ENCODE assay signal across 25 cellular contexts in genomic region chr2:109089602-109090300, GRCh38. TPM values are rescaled to one million over a fixed set of nuclear protein-coding genes. Genes with fewer than 3 reads are reported as not detected.
DNase-seq lines count a peak whose midpoint lies in the region; ATAC-seq, FAIRE-seq and TF ChIP-seq lines count a peak whose summit lies in the region.
"Had no signal": no experiment of that assay in that cellular context is flagged by ENCODE, and none has a peak within 500 bp of the region (broad histone marks: within the 10 kb centered on the region; RNA-seq: fewer than 3 reads in every experiment).

No MANE protein-coding gene starts in this region.

- no peak overlapping the region for H4K91ac ChIP-seq in IMR-90 (ENCODE audit: insufficient read depth, low read depth, low read length)

- H3K4me1 ChIP-seq in IMR-90 (ENCODE audit: control insufficient read depth, insufficient read depth, low read length) (peaks cover 3% of the 10 kb centered on the region; the same call in 1 of the 2 replicates), astrocyte (ENCODE audit: insufficient read depth, low read length) (peaks cover 10% of the 10 kb centered on the region)
- H3K4me1 ChIP-seq: BE2C, transverse colon had no signal

- no peak overlapping the region; the same call in 1 of the 2 replicates for H2BK120ac ChIP-seq in IMR-90 (ENCODE audit: low read depth, low read length)

- no peak for TF ChIP-seq POLR2A in IMR-90 (IDR thresholded peaks at IDR 0.05; ENCODE audit: low read depth, low read length)

- H3K79me2 ChIP-seq in astrocyte (ENCODE audit: insufficient read depth, low read length) = no peaks in the 10 kb centered on the region

- H3K79me1 ChIP-seq in IMR-90 (ENCODE audit: low read depth in 1 of 2, low read length in 2 of 2) = no peaks in the 10 kb centered on the region

- no peak overlapping the region for H2BK5ac ChIP-seq in IMR-90 (ENCODE audit: low read depth, low read length, poor library complexity, severe bottlenecking)

- no peak overlapping the region for H2AFZ ChIP-seq in IMR-90 (replicated peaks; ENCODE audit: low read length, poor library complexity)
- H2AFZ ChIP-seq in astrocyte (ENCODE audit: low read depth, low read length) = no peak overlapping the region

- H3K27ac ChIP-seq in IMR-90 (ENCODE audit: insufficient read depth, low read length) (no peak overlapping the region), astrocyte (ENCODE audit: low read depth, low read length) (no peak overlapping the region)
- H3K27ac ChIP-seq: stomach, transverse colon had no signal

- H3K27me3 Mint-ChIP-seq in astrocyte (ENCODE audit: low read depth, unreplicated experiment) = peaks cover 2% of the 10 kb centered on the region
- no peaks in the 10 kb centered on the region for H3K27me3 Mint-ChIP-seq in activated naive CD4-positive, alpha-beta T cell treated with anti-CD3 and anti-CD28 coated beads for 36 hours (ENCODE audit: low read depth)

- FAIRE-seq in astrocyte (lab: Jason Lieb, UNC) (no peak), frontal cortex (lab: Jason Lieb, UNC) (no peak), HTR-8/SVneo (lab: Jason Lieb, UNC) (no peak)
- FAIRE-seq: endometrium, kidney had no signal

- DNase-seq in Daoy (ENCODE audit: low read depth) (peak; percentile 21), IMR-90 (peak; percentile 73), astrocyte (ENCODE audit: low read depth) (peak; percentile 3), lung microvascular endothelial cell (ENCODE audit: low read depth in 2 of 2) (peak; percentile 77 to 89), frontal cortex (ENCODE audit: low spot score in 2 of 2) (no peak), HTR-8/SVneo (ENCODE audit: insufficient read length, low spot score) (no peak)
- no peak for DNase-seq in activated naive CD4-positive, alpha-beta T cell treated with anti-CD3 and anti-CD28 coated beads for 36 hours
- DNase-seq: activated gamma-delta T cell; activated T-cell treated with anti-CD3 and anti-CD28 coated beads, Interleukin-2, amount 50 U/mL, for 1 hour; BE2C; central memory CD4-positive, alpha-beta T cell; kidney; midbrain; natural killer cell; NCI-H1436; NCI-H446 treated with DMSO at 0.1 percent for 48 hours; NCI-H82; stimulated activated CD4-positive, alpha-beta T cell treated with anti-CD3 and anti-CD28 coated beads, Interleukin-1b, Interleukin-23, amount 100 ng/mL, for 48 hours; stimulated activated CD8-positive, alpha-beta memory T cell treated with anti-CD3 and anti-CD28 coated beads, Interleukin-4, amount 100 ng/mL, for 48 hours; stomach; transverse colon had no signal

- H3K27me3 ChIP-seq in IMR-90 (ENCODE audit: control insufficient read depth, insufficient read depth, low read length) (peaks cover 3% of the 10 kb centered on the region; the same call in 1 of the 2 replicates), astrocyte (ENCODE audit: insufficient read depth, low read length) (no peaks in the 10 kb centered on the region)
- H3K27me3 ChIP-seq: BE2C, stomach, transverse colon had no signal

- H4K5ac ChIP-seq in IMR-90 (ENCODE audit: low read depth, low read length) = no peak overlapping the region

- H4K20me1 ChIP-seq in IMR-90 (ENCODE audit: insufficient read depth, low read length) (no peaks in the 10 kb centered on the region), astrocyte (ENCODE audit: insufficient read depth, low read length) (no peaks in the 10 kb centered on the region)

- POLR2A ChIA-PET in IMR-90 (lab: Charles Lee; ENCODE audit: unreplicated experiment) = no interaction called here

- BruUV-seq in IMR-90 (replicated peaks; lab: Mats Ljungman, UMichigan) = no TSS peak

- H3K27ac Mint-ChIP-seq in astrocyte (ENCODE audit: unreplicated experiment) = no peak overlapping the region
- no peak overlapping the region for H3K27ac Mint-ChIP-seq in activated naive CD4-positive, alpha-beta T cell treated with anti-CD3 and anti-CD28 coated beads for 36 hours
- H3K27ac Mint-ChIP-seq: natural killer cell; T-helper 2 cell treated with Interferon-gamma antibody and Interleukin-4, amounts not matched to agents 5 μg/mL and 100 μg/mL, for 36 hours had no signal

- no peak overlapping the region for H3K14ac ChIP-seq in IMR-90 (replicated peaks; ENCODE audit: low read depth, low read length)

- H3K36me3 ChIP-seq in IMR-90 (ENCODE audit: control insufficient read depth, insufficient read depth, low read length) (no peaks in the 10 kb centered on the region), astrocyte (ENCODE audit: insufficient read depth, low read length) (no peaks in the 10 kb centered on the region)
- H3K36me3 ChIP-seq: BE2C, stomach, transverse colon had no signal

- CTCF ChIA-PET in IMR-90 (lab: Yijun Ruan, JAX) = interaction anchor here (0.7 kb wide), 1 partner anchor 129 kb away, joined by 3 read pairs; no protein-coding TSS in a partner anchor
- CTCF ChIA-PET in activated naive CD4-positive, alpha-beta T cell treated with anti-CD3 and anti-CD28 coated beads for 36 hours (lab: Charles Lee) = no interaction called here

- dilution Hi-C loops in IMR-90 (cut with HindIII; ENCODE audit: low sequenced_read_pairs, unreplicated experiment) = no loop called here

- no peak overlapping the region for H3K4ac ChIP-seq in IMR-90 (ENCODE audit: low read depth, low read length)

- ATAC-seq in IMR-90 (ENCODE audit: low read depth) = peak; percentile 78
- ATAC-seq in GM21360 (IDR thresholded peaks at IDR 0.05; ENCODE audit: unreplicated experiment) = no peak
- ATAC-seq: natural killer cell had no signal

- H3K36me3 Mint-ChIP-seq in astrocyte (ENCODE audit: low read depth, unreplicated experiment) = peaks cover 3% of the 10 kb centered on the region
- H3K36me3 Mint-ChIP-seq in activated naive CD4-positive, alpha-beta T cell treated with anti-CD3 and anti-CD28 coated beads for 36 hours (ENCODE audit: low read depth) = no peaks in the 10 kb centered on the region
- H3K36me3 Mint-ChIP-seq: natural killer cell had no signal

- in situ Hi-C loops in IMR-90 (cut with MboI; ENCODE audit: low sequenced_read_pairs) = no loop called here

- intact Hi-C loops in IMR-90 (cut with micrococcal nuclease) = no loop called here
- intact Hi-C loops in activated naive CD4-positive, alpha-beta T cell treated with anti-CD3 and anti-CD28 coated beads for 36 hours (cut with micrococcal nuclease) = no loop called here

- TF ChIP-seq CTCF in IMR-90 (conservative IDR thresholded peaks at IDR 0.05; ENCODE audit: low read depth, low read length) (no peak), astrocyte (IDR thresholded peaks at IDR 0.05; ENCODE audit: insufficient read depth, low read depth, low read length) (no peak)

- H3K9me3 Mint-ChIP-seq in astrocyte (ENCODE audit: unreplicated experiment) = peaks cover 8% of the 10 kb centered on the region
- H3K9me3 Mint-ChIP-seq in activated naive CD4-positive, alpha-beta T cell treated with anti-CD3 and anti-CD28 coated beads for 36 hours = peaks cover 14% of the 10 kb centered on the region
- H3K9me3 Mint-ChIP-seq: natural killer cell had no signal

- H3K4me2 ChIP-seq in IMR-90 (ENCODE audit: low read depth, low read length) = no peak overlapping the region
- peak overlapping the region; percentile 60 for H3K4me2 ChIP-seq in astrocyte (ENCODE audit: low read length)
- H3K4me2 ChIP-seq: smooth muscle cell had no signal

- no peak overlapping the region for H2BK20ac ChIP-seq in IMR-90 (ENCODE audit: low read depth, low read length)

- H3K9me3 ChIP-seq in IMR-90 (ENCODE audit: control insufficient read depth, insufficient read depth, low read length) (peaks cover 13% of the 10 kb centered on the region), astrocyte (ENCODE audit: insufficient read depth, low read depth, low read length) (no peaks in the 10 kb centered on the region)
- H3K9me3 ChIP-seq: BE2C, transverse colon had no signal

- no peak overlapping the region for H3K9ac ChIP-seq in IMR-90 (ENCODE audit: low read depth, low read length)
- H3K9ac ChIP-seq in astrocyte (ENCODE audit: low read length) = no peak overlapping the region

- no peak overlapping the region for H2BK15ac ChIP-seq in IMR-90 (ENCODE audit: low read depth, low read length)

- H3K4me3 ChIP-seq in IMR-90 (ENCODE audit: insufficient read depth, low read depth, low read length) = no peak overlapping the region
- H3K4me3 ChIP-seq in astrocyte (ENCODE audit: insufficient read depth, low read depth, low read length) = no peak overlapping the region
- H3K4me3 ChIP-seq: smooth muscle cell, stomach, transverse colon had no signal

- H3K56ac ChIP-seq in IMR-90 (ENCODE audit: extremely low read depth, insufficient read depth, low read length) = no peak overlapping the region

- H4K8ac ChIP-seq in IMR-90 (ENCODE audit: low read depth in 2 of 2, low read length in 2 of 2) = peak overlapping the region in 1 of 2 experiments; percentile 24; a peak in 1 of 4 replicates

- H3K4me3 Mint-ChIP-seq in astrocyte (ENCODE audit: unreplicated experiment) = no peak overlapping the region
- H3K4me3 Mint-ChIP-seq in activated naive CD4-positive, alpha-beta T cell treated with anti-CD3 and anti-CD28 coated beads for 36 hours = no peak overlapping the region
- H3K4me3 Mint-ChIP-seq: natural killer cell; T-helper 2 cell treated with Interferon-gamma antibody and Interleukin-4, amounts not matched to agents 5 μg/mL and 100 μg/mL, for 36 hours had no signal

- H3K23ac ChIP-seq in IMR-90 (ENCODE audit: low read depth, low read length) = no peak overlapping the region

- H3K18ac ChIP-seq in IMR-90 (ENCODE audit: low read depth, low read length) = no peak overlapping the region

- H2AK5ac ChIP-seq in IMR-90 (ENCODE audit: low read depth, low read length) = no peak overlapping the region

- no peak overlapping the region for H2AK9ac ChIP-seq in IMR-90 (replicated peaks; ENCODE audit: low read depth, low read length, poor library complexity)

- H3K4me1 Mint-ChIP-seq in astrocyte (ENCODE audit: low read depth, unreplicated experiment) = peaks cover 8% of the 10 kb centered on the region
- H3K4me1 Mint-ChIP-seq in activated naive CD4-positive, alpha-beta T cell treated with anti-CD3 and anti-CD28 coated beads for 36 hours (ENCODE audit: low read depth) = peaks cover 3% of the 10 kb centered on the region
- H3K4me1 Mint-ChIP-seq: natural killer cell had no signal

- H3K9me1 ChIP-seq in IMR-90 (ENCODE audit: insufficient read depth, low read length) = no peaks in the 10 kb centered on the region

- WGBS in IMR-90 (ENCODE audit: extremely low coverage in 2 of 2, insufficient read length in 1 of 2), 2 experiments = 70% methylated on average over 2 of the region's 4 CpGs; no CpG with 5 or more reads in 1 of the 2 experiments

- TF ChIP-seq RAD21 in IMR-90 (IDR thresholded peaks at IDR 0.05; ENCODE audit: low read length) = no peak

TF ChIP-seq in IMR-90, 13 proteins besides CTCF, POLR2A, EP300 and RAD21 (continues in another document):
- TF ChIP-seq BHLHE40 (IDR thresholded peaks at IDR 0.05; ENCODE audit: low read depth, low read length) (no peak), RCOR1 (IDR thresholded peaks at IDR 0.05; ENCODE audit: insufficient replicate concordance, low read length) (no peak)

RNA-seq across cellular contexts. Expression of gene SH3RF3, which starts 39.3 kb away (rescaled TPM):
- total RNA-seq in Daoy (2014; rRNA removed; shearing (Covaris generic)) = 3.0 and 3.3 TPM in 2 replicates
- total RNA-seq in IMR-90 (2012; rRNA removed) (3.4 and 3.9 TPM in 2 replicates), astrocyte (7.2 and 7.3 TPM in 2 replicates), lung microvascular endothelial cell (4.8 and 7.3 TPM in 2 replicates), frontal cortex (9.0 TPM)
- polyA plus RNA-seq in IMR-90 (2012; rRNA removed) = 5.3 and 5.7 TPM in 2 replicates
- 2.9 and 5.9 TPM in 2 replicates for polyA plus RNA-seq in IMR-90 (2012; cell fraction: cytosol; rRNA removed)
- polyA plus RNA-seq in IMR-90 (2012; cell fraction: nucleus; rRNA removed; ENCODE audit: low replicate concordance) = 10.7 and 11.0 TPM in 2 replicates
- total RNA-seq in activated naive CD4-positive, alpha-beta T cell treated with anti-CD3 and anti-CD28 coated beads for 36 hours = 1 to 10 TPM; 1.8 to 2.0 TPM

Comparison
In these comparisons a context has a peak if more than half of its experiments do, and no peak if none do; other contexts are left out.
1. DNase-seq: peak in Daoy (single experiment), IMR-90 (single experiment), astrocyte (single experiment) and lung microvascular endothelial cell (2 of 2); none in frontal cortex (0 of 2), HTR-8/SVneo (single experiment) and activated naive CD4-positive, alpha-beta T cell treated with anti-CD3 and anti-CD28 coated beads for 36 hours (single experiment).